Comparison of ENCODE assay signal across 8 cellular contexts in genomic region chr13:51452391-51453307, GRCh38. TPM values are rescaled to one million over a fixed set of nuclear protein-coding genes. Genes with fewer than 3 reads are reported as not detected.
DNase-seq lines count a peak whose midpoint lies in the region; ATAC-seq lines count a peak whose summit lies in the region.

Gene INTS6 (minus strand): TSS chr13:51453036. CDS start chr13:51452525, 511 bp downstream.

- intact Hi-C loops in dendritic cell treated with granulocyte-macrophage colony-stimulating factor and Interleukin-4, amounts not matched to agents 40 ng/mL and 50 ng/mL, for 4 days (cut with micrococcal nuclease): loop anchor here (1.0 to 5.0 kb wide), 3 partner anchors 110 to 350 kb away; partner anchors contain the start of genes DHRS12 and WDFY2

- H3K27me3 Mint-ChIP-seq in dendritic cell treated with granulocyte-macrophage colony-stimulating factor and Interleukin-4, amounts not matched to agents 40 ng/mL and 50 ng/mL, for 4 days: no peaks in the 10 kb centered on the region

- peak within 1 kb of the TSS; percentile 97 for H3K27ac Mint-ChIP-seq in dendritic cell treated with granulocyte-macrophage colony-stimulating factor and Interleukin-4, amounts not matched to agents 40 ng/mL and 50 ng/mL, for 4 days

- peak; percentile 55 for ATAC-seq in GM19372 (IDR thresholded peaks at IDR 0.05; ENCODE audit: low read depth, unreplicated experiment)
- ATAC-seq in HG03558 (IDR thresholded peaks at IDR 0.05; ENCODE audit: extremely low read depth, unreplicated experiment): peak; percentile 59
- ATAC-seq in left lobe of liver: peak; percentile 77

- peaks cover 65% of the 10 kb centered on the region for H3K36me3 Mint-ChIP-seq in dendritic cell treated with granulocyte-macrophage colony-stimulating factor and Interleukin-4, amounts not matched to agents 40 ng/mL and 50 ng/mL, for 4 days (ENCODE audit: low read depth)

- H3K9me3 Mint-ChIP-seq in dendritic cell treated with granulocyte-macrophage colony-stimulating factor and Interleukin-4, amounts not matched to agents 40 ng/mL and 50 ng/mL, for 4 days: peaks cover 8% of the 10 kb centered on the region

- H3K4me1 Mint-ChIP-seq in dendritic cell treated with granulocyte-macrophage colony-stimulating factor and Interleukin-4, amounts not matched to agents 40 ng/mL and 50 ng/mL, for 4 days (ENCODE audit: low read depth): peaks cover 38% of the 10 kb centered on the region

- DNase-seq in C1 segment of cervical spinal cord (lab: John Stamatoyannopoulos, UW) (peak; percentile 93 to 100 (median 99)), NCI-H748 treated with DMSO at 0.1 percent for 48 hours (lab: John Stamatoyannopoulos, UW) (peak; percentile 99), left lobe of liver (ENCODE audit: low spot score) (peak; percentile 100)
- peak; percentile 91 to 99 for DNase-seq in activated CD4-positive, alpha-beta T cell treated with anti-CD3 and anti-CD28 coated beads, Interleukin-2, amount 50 U/mL, for 24 hours (ENCODE audit: low read depth in 1 of 2, low spot score in 1 of 2)
- peak; percentile 99 for DNase-seq in stimulated activated CD4-positive, alpha-beta T cell treated with anti-CD3 and anti-CD28 coated beads, Interleukin-2, amount 100 ng/mL, for 4 hours (ENCODE audit: low read depth)

- peak within 1 kb of the TSS; percentile 93 for H3K4me3 Mint-ChIP-seq in dendritic cell treated with granulocyte-macrophage colony-stimulating factor and Interleukin-4, amounts not matched to agents 40 ng/mL and 50 ng/mL, for 4 days

RNA-seq across cellular contexts. Expression of gene INTS6, which starts in this region (rescaled TPM):
- total RNA-seq in left lobe of liver: 20.6 TPM

Comparison
In these comparisons a context has a peak if more than half of its experiments do, and no peak if none do; other contexts are left out.
1. Peak in every context shown above with its lines: DNase-seq and ATAC-seq.